8 cellular contexts compared by ENCODE assay signal in genomic region chr1:155598842-155599331, GRCh38. TPM values are rescaled to one million over a fixed set of nuclear protein-coding genes. Genes with fewer than 3 reads are reported as not detected.
DNase-seq lines count a peak whose midpoint lies in the region; ATAC-seq and TF ChIP-seq lines count a peak whose summit lies in the region.

No MANE protein-coding gene starts in this region.

- in situ Hi-C loops in IMR-90 (cut with MboI; ENCODE audit: low sequenced_read_pairs) (no loop called here), brain microvascular endothelial cell (cut with HindIII; ENCODE audit: low pct_ligation_motif_present, low sequenced_read_pairs) (no loop called here)

- H3K14ac ChIP-seq in IMR-90 (replicated peaks; ENCODE audit: low read depth, low read length) = peak overlapping the region; percentile 71

- no peak overlapping the region for H3K18ac ChIP-seq in IMR-90 (ENCODE audit: low read depth, low read length)

- no peaks in the 10 kb centered on the region for H3K79me1 ChIP-seq in IMR-90 (ENCODE audit: low read depth in 1 of 2, low read length in 2 of 2)

- no peak overlapping the region for H2AK5ac ChIP-seq in IMR-90 (ENCODE audit: low read depth, low read length)

- H4K20me1 ChIP-seq in IMR-90 (ENCODE audit: insufficient read depth, low read length) = no peaks in the 10 kb centered on the region

- H4K8ac ChIP-seq in IMR-90 (ENCODE audit: low read depth in 2 of 2, low read length in 2 of 2) = peak overlapping the region; percentile 12 to 70; a peak in 1 of 4 replicates

- no peak for TF ChIP-seq CTCF in IMR-90 (conservative IDR thresholded peaks at IDR 0.05; ENCODE audit: low read depth, low read length)
- peak; percentile 34 for TF ChIP-seq CTCF in brain microvascular endothelial cell (IDR thresholded peaks at IDR 0.05; ENCODE audit: low read depth, low read length, missing control alignments)
- TF ChIP-seq CTCF in lower leg skin (IDR thresholded peaks at IDR 0.05) = no peak

- no peak overlapping the region for H2BK20ac ChIP-seq in IMR-90 (ENCODE audit: low read depth, low read length)

- H3K4me1 ChIP-seq in ACC112 (ENCODE audit: control insufficient read depth, insufficient read depth, low read length, unreplicated experiment) = peaks cover 5% of the 10 kb centered on the region
- no peaks in the 10 kb centered on the region for H3K4me1 ChIP-seq in IMR-90 (ENCODE audit: control insufficient read depth, insufficient read depth, low read length)

- H3K36me3 ChIP-seq in ACC112 (ENCODE audit: insufficient read depth, low read length) (no peaks in the 10 kb centered on the region), IMR-90 (ENCODE audit: control insufficient read depth, insufficient read depth, low read length) (no peaks in the 10 kb centered on the region), brain microvascular endothelial cell (replicated peaks) (no peaks in the 10 kb centered on the region)

- no peak; the same call in 1 of the 2 replicates for TF ChIP-seq RAD21 in IMR-90 (IDR thresholded peaks at IDR 0.05; ENCODE audit: low read length)

- peak overlapping the region; percentile 46; the same call in 1 of the 2 replicates for H3K4me3 ChIP-seq in ACC112 (ENCODE audit: low read depth, low read length)
- peak overlapping the region; percentile 5; the same call in 1 of the 2 replicates for H3K4me3 ChIP-seq in IMR-90 (ENCODE audit: insufficient read depth, low read depth, low read length)
- H3K4me3 ChIP-seq in brain microvascular endothelial cell (ENCODE audit: low read depth, low read length) = peak overlapping the region; percentile 9
- H3K4me3 ChIP-seq in lower leg skin (ENCODE audit: low read depth, poor library complexity, severe bottlenecking) = no peak overlapping the region

- CTCF ChIA-PET in IMR-90 (lab: Yijun Ruan, JAX) = interaction anchor here (0.6 kb wide), 2 partner anchors 48 to 50 kb away, joined by 3 to 4 read pairs; no protein-coding TSS in a partner anchor

- H3K9ac ChIP-seq in IMR-90 (ENCODE audit: low read depth, low read length) = peak overlapping the region; percentile 27

- dilution Hi-C loops in IMR-90 (cut with HindIII; ENCODE audit: low sequenced_read_pairs, unreplicated experiment) = no loop called here

- H2BK15ac ChIP-seq in IMR-90 (ENCODE audit: low read depth, low read length) = no peak overlapping the region

- TF ChIP-seq POLR2A in IMR-90 (IDR thresholded peaks at IDR 0.05; ENCODE audit: low read depth, low read length) = no peak
- no peak for TF ChIP-seq POLR2A in lower leg skin (IDR thresholded peaks at IDR 0.05)

- H2AK9ac ChIP-seq in IMR-90 (replicated peaks; ENCODE audit: low read depth, low read length, poor library complexity) = no peak overlapping the region

- H3K27ac ChIP-seq in ACC112 (ENCODE audit: low read depth, low read length) (no peak overlapping the region), IMR-90 (ENCODE audit: insufficient read depth, low read length) (no peak overlapping the region), brain microvascular endothelial cell (no peak overlapping the region)

- H4K5ac ChIP-seq in IMR-90 (ENCODE audit: low read depth, low read length) = no peak overlapping the region

- H3K79me2 ChIP-seq in ACC112 (ENCODE audit: control insufficient read depth, insufficient read depth, low read length, unreplicated experiment) = no peaks in the 10 kb centered on the region

- H3K56ac ChIP-seq in IMR-90 (ENCODE audit: extremely low read depth, insufficient read depth, low read length) = no peak overlapping the region

- H3K9me1 ChIP-seq in IMR-90 (ENCODE audit: insufficient read depth, low read length) = no peaks in the 10 kb centered on the region

- peak overlapping the region; percentile 36; the same call in 1 of the 2 replicates for H2BK120ac ChIP-seq in IMR-90 (ENCODE audit: low read depth, low read length)

- peak overlapping the region; percentile 66 for H3K23ac ChIP-seq in IMR-90 (ENCODE audit: low read depth, low read length)

- no peak overlapping the region for H4K91ac ChIP-seq in IMR-90 (ENCODE audit: insufficient read depth, low read depth, low read length)

- no peak overlapping the region for H3K4ac ChIP-seq in IMR-90 (ENCODE audit: low read depth, low read length)

- no peaks in the 10 kb centered on the region for H3K9me3 ChIP-seq in IMR-90 (ENCODE audit: control insufficient read depth, insufficient read depth, low read length)

- peak; percentile 43 for DNase-seq in IMR-90
- peak; percentile 53 for DNase-seq in brain microvascular endothelial cell
- peak; percentile 36 for DNase-seq in kidney tubule cell (ENCODE audit: low spot score)
- DNase-seq in HPDE6-E6E7 (ENCODE audit: extremely low spot score) = no peak
- no peak for DNase-seq in lower leg skin (ENCODE audit: low spot score in 2 of 2)
- DNase-seq in SKM-1 treated with dmso at 0.1 percent for 144 hours (lab: John Stamatoyannopoulos, UW; ENCODE audit: unreplicated experiment) = no peak
- no peak for DNase-seq in NK-92 treated with Interleukin-12 subunit alpha and Interleukin-12 subunit beta, amount 100 ng/mL, for 24 hours (lab: John Stamatoyannopoulos, UW)

- intact Hi-C loops in IMR-90 (cut with micrococcal nuclease) = loop anchor here (10.0 kb wide), 2 partner anchors 394 to 424 kb away; partner anchors contain the start of genes KRTCAP2, MTX1, THBS3 and TRIM46
- intact Hi-C loops in lower leg skin (cut with DNase I; ENCODE audit: low total_unique reads) = loop anchor here (10.0 kb wide), 1 partner anchor 334 kb away; the partner anchor contains the start of gene SCAMP3

- WGBS in IMR-90 (ENCODE audit: extremely low coverage in 2 of 2, insufficient read length in 1 of 2), 2 experiments = 5% methylated on average over 4 of the region's 12 CpGs; no CpG with 5 or more reads in 1 of the 2 experiments
- 3 to 9% methylated on average over 12 of the region's 12 CpGs for WGBS in lower leg skin, 2 donors

- H3K27me3 ChIP-seq in ACC112 (ENCODE audit: insufficient read depth, low read length) = no peaks in the 10 kb centered on the region
- no peaks in the 10 kb centered on the region for H3K27me3 ChIP-seq in IMR-90 (ENCODE audit: control insufficient read depth, insufficient read depth, low read length)
- H3K27me3 ChIP-seq in brain microvascular endothelial cell (replicated peaks) = no peaks in the 10 kb centered on the region

- BruUV-seq in IMR-90 (replicated peaks; lab: Mats Ljungman, UMichigan) = no TSS peak

- H2AFZ ChIP-seq in ACC112 (ENCODE audit: low read length, unreplicated experiment) = peak overlapping the region; percentile 51
- peak overlapping the region; percentile 69 for H2AFZ ChIP-seq in IMR-90 (replicated peaks; ENCODE audit: low read length, poor library complexity)

- no peak overlapping the region for H2BK5ac ChIP-seq in IMR-90 (ENCODE audit: low read depth, low read length, poor library complexity, severe bottlenecking)

- POLR2A ChIA-PET in IMR-90 (lab: Charles Lee; ENCODE audit: unreplicated experiment) = no interaction called here

- peak; percentile 90 for ATAC-seq in IMR-90 (ENCODE audit: low read depth)

- H3K4me2 ChIP-seq in IMR-90 (ENCODE audit: low read depth, low read length) = peak overlapping the region; percentile 63

TF ChIP-seq in IMR-90, 13 proteins besides CTCF, POLR2A, EP300 and RAD21:
- no peak for TF ChIP-seq USF2 (IDR thresholded peaks at IDR 0.05; ENCODE audit: low read depth, low read length)
- TF ChIP-seq CHD1 (IDR thresholded peaks at IDR 0.05; ENCODE audit: low read depth, low read length) = no peak
- TF ChIP-seq SMC3 (IDR thresholded peaks at IDR 0.05; ENCODE audit: low read depth, low read length) = no peak
- no peak for TF ChIP-seq MAFK (IDR thresholded peaks at IDR 0.05; ENCODE audit: low read depth, low read length)
- no peak for TF ChIP-seq NFE2L2 (IDR thresholded peaks at IDR 0.05; ENCODE audit: low read depth, low read length)
- no peak for TF ChIP-seq FOS (IDR thresholded peaks at IDR 0.05; ENCODE audit: low read depth, low read length)
- no peak for TF ChIP-seq ELK1 (IDR thresholded peaks at IDR 0.05; ENCODE audit: borderline replicate concordance, low read depth, low read length)
- TF ChIP-seq MAZ (IDR thresholded peaks at IDR 0.05; ENCODE audit: borderline replicate concordance, low read depth, low read length) = no peak
- no peak for TF ChIP-seq MXI1 (IDR thresholded peaks at IDR 0.05; ENCODE audit: borderline replicate concordance, low read depth, low read length)
- TF ChIP-seq BHLHE40 (IDR thresholded peaks at IDR 0.05; ENCODE audit: low read depth, low read length) = no peak
- TF ChIP-seq RCOR1 (IDR thresholded peaks at IDR 0.05; ENCODE audit: insufficient replicate concordance, low read length) = no peak
- no peak for TF ChIP-seq CEBPB (IDR thresholded peaks at IDR 0.05; ENCODE audit: low read depth, low read length)
- no peak for TF ChIP-seq RFX5 (IDR thresholded peaks at IDR 0.05; ENCODE audit: low read depth, low read length)

RNA-seq across cellular contexts. Expression of gene MSTO1, which starts 11.1 kb away (rescaled TPM):
- total RNA-seq in IMR-90 (2012; rRNA removed) (19.2 and 21.7 TPM in 2 replicates), lower leg skin (10 to 100 TPM in 2 of 4 donors, 1 to 10 TPM in 2; 6.1 to 12.8 (median 10.2) TPM)
- 34.1 and 38.3 TPM in 2 replicates for polyA plus RNA-seq in IMR-90 (2012; rRNA removed)
- polyA plus RNA-seq in IMR-90 (2012; cell fraction: cytosol; rRNA removed) = 9.4 and 17.6 TPM in 2 replicates
- 94.9 and 166 TPM in 2 replicates for polyA plus RNA-seq in IMR-90 (2012; cell fraction: nucleus; rRNA removed; ENCODE audit: low replicate concordance)

RNA-seq across cellular contexts. Expression of gene ASH1L, which starts 36.3 kb away (rescaled TPM):
- total RNA-seq in IMR-90 (2012; rRNA removed) (18.5 and 23.9 TPM in 2 replicates), lower leg skin (10 to 100 TPM; 40.6 to 59.4 (median 49.9) TPM)
- polyA plus RNA-seq in IMR-90 (2012; rRNA removed) = 13.7 and 14.3 TPM in 2 replicates
- polyA plus RNA-seq in IMR-90 (2012; cell fraction: cytosol; rRNA removed) = 4.0 and 6.5 TPM in 2 replicates
- 14.2 and 36.7 TPM in 2 replicates for polyA plus RNA-seq in IMR-90 (2012; cell fraction: nucleus; rRNA removed; ENCODE audit: low replicate concordance)

Comparison
In these comparisons a context has a peak if more than half of its experiments do, and no peak if none do; other contexts are left out.
1. DNase-seq: peak in IMR-90 (single experiment), brain microvascular endothelial cell (single experiment) and kidney tubule cell (single experiment); none in HPDE6-E6E7 (single experiment), lower leg skin (0 of 2), SKM-1 treated with dmso at 0.1 percent for 144 hours (single experiment) and NK-92 treated with Interleukin-12 subunit alpha and Interleukin-12 subunit beta, amount 100 ng/mL, for 24 hours (single experiment).